23 cellular contexts compared by ENCODE assay signal in the genomic region with DNA sequence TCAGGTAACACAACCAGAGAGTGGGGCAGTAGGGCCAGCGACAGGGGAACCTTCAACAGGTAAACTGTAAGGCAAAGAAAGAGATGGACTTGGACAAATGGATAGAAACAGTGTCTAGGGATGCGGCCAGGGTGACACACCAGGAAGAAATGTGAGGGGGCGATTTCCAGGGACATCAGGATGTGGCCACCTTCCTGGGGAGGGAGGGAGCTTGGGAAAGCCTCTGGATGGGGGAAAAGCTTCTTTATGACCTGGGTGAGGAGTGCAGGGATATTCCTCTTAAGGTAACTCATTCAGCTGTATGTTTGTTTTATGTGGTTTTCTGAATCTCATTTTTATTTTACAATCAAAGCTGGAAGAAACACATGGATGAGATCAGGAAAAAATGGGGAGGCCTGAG. TPM values are rescaled to one million over a fixed set of nuclear protein-coding genes. Genes with fewer than 3 reads are reported as not detected.
A peak's percentile ranks its signal among the peaks of the same experiment; 100 is the strongest.
DNase-seq lines count a peak whose midpoint lies in the region; ATAC-seq, FAIRE-seq and TF ChIP-seq lines count a peak whose summit lies in the region.
"Had no signal": no experiment of that assay in that cellular context is flagged by ENCODE, and none has a peak within 500 bp of the region (broad histone marks: within the 10 kb centered on the region; RNA-seq: fewer than 3 reads in every experiment).

No MANE protein-coding gene starts in this region.

- TF ChIP-seq CTCF in fibroblast of pulmonary artery (IDR thresholded peaks at IDR 0.05; ENCODE audit: low read length, missing control alignments): no peak
- TF ChIP-seq CTCF in GM23338 (conservative IDR thresholded peaks at IDR 0.05; ENCODE audit: low read depth in 2 of 2): no peak

- FAIRE-seq in RCC 7860 (lab: Jason Lieb, UNC): peak; percentile 75

- no peaks in the 10 kb centered on the region for H4K20me1 ChIP-seq in GM23338 (replicated peaks; ENCODE audit: insufficient read depth)

- H3K4me3 ChIP-seq in fibroblast of pulmonary artery (replicated peaks; ENCODE audit: low read depth, low read length): no peak overlapping the region
- no peak overlapping the region for H3K4me3 ChIP-seq in skeletal muscle cell (ENCODE audit: low read depth, low read length)
- no peak overlapping the region for H3K4me3 ChIP-seq in GM23338
- H3K4me3 ChIP-seq: esophagus squamous epithelium, hepatocyte had no signal

- H3K79me2 ChIP-seq in GM23338 (replicated peaks; ENCODE audit: insufficient read depth): no peaks in the 10 kb centered on the region
- H3K79me2 ChIP-seq: hepatocyte had no signal

- H3K27ac ChIP-seq in GM23338 (ENCODE audit: low read depth): no peak overlapping the region
- H3K27ac ChIP-seq: esophagus squamous epithelium, hepatocyte had no signal

- H3K9me2 ChIP-seq in GM23338 (ENCODE audit: insufficient read depth): no peaks in the 10 kb centered on the region; the same call in 1 of the 2 replicates

- H3K36me3 Mint-ChIP-seq in GM23338 (ENCODE audit: low read depth): no peaks in the 10 kb centered on the region
- H3K36me3 Mint-ChIP-seq: activated CD8-positive, alpha-beta memory T cell treated with anti-CD3 and anti-CD28 coated beads, Interleukin-2, amount 10 ng/mL, durations not matched to agents 7 days and 5 days had no signal

- H3K36me3 ChIP-seq in GM23338 (ENCODE audit: insufficient read depth): no peaks in the 10 kb centered on the region
- H3K36me3 ChIP-seq: BE2C, esophagus squamous epithelium had no signal

- no peak overlapping the region for H3K4me3 Mint-ChIP-seq in GM23338
- H3K4me3 Mint-ChIP-seq: activated CD8-positive, alpha-beta memory T cell treated with anti-CD3 and anti-CD28 coated beads, Interleukin-2, amount 10 ng/mL, durations not matched to agents 7 days and 5 days; stimulated activated naive CD8-positive, alpha-beta T cell treated with anti-CD3 and anti-CD28 coated beads, Interleukin-15, Interleukin-2, amounts not matched to agents 100 ng/mL and 50 ng/mL, for 24 hours; T-helper 17 cell had no signal

- no peaks in the 10 kb centered on the region for H3K27me3 ChIP-seq in GM23338 (ENCODE audit: insufficient read depth)
- H3K27me3 ChIP-seq: BE2C, hepatocyte had no signal

- peaks cover 13% of the 10 kb centered on the region; the same call in 1 of the 2 replicates for H3K4me1 ChIP-seq in GM23338 (ENCODE audit: insufficient read depth)
- H3K4me1 ChIP-seq: BE2C, esophagus squamous epithelium had no signal

- H3F3A ChIP-seq in GM23338 (replicated peaks; ENCODE audit: low read depth): no peaks in the 10 kb centered on the region

- peaks cover 14% of the 10 kb centered on the region for H3K27me3 Mint-ChIP-seq in GM23338 (ENCODE audit: insufficient read depth, low read depth, poor library complexity)

- DNase-seq in ELR (ENCODE audit: low read depth): peak; percentile 89
- peak; percentile 85 for DNase-seq in RCC 7860 (ENCODE audit: low spot score)
- peak; percentile 31 for DNase-seq in fibroblast of pulmonary artery (ENCODE audit: low read depth)
- peak; percentile 33 for DNase-seq in skeletal muscle cell (ENCODE audit: low read depth)
- DNase-seq in GM23338 (ENCODE audit: low spot score): no peak
- no peak for DNase-seq in NCI-H1092 (lab: John Stamatoyannopoulos, UW)
- no peak for DNase-seq in NCI-H82 treated with DMSO at 0.1 percent for 48 hours (lab: John Stamatoyannopoulos, UW; ENCODE audit: unreplicated experiment)
- DNase-seq: activated CD4-positive, CD25-positive, alpha-beta regulatory T cell treated with anti-CD3 and anti-CD28 coated beads, Interleukin-2, amount 50 U/mL, for 72 hours; activated CD8-positive, alpha-beta memory T cell treated with anti-CD3 and anti-CD28 coated beads, Interleukin-2, amount 10 ng/mL, durations not matched to agents 7 days and 5 days; activated gamma-delta T cell; BE2C; dermis blood vessel endothelial cell; DMS 273 treated with DMSO at 0.1 percent for 48 hours; esophagus squamous epithelium; NCI-H1048; NCI-H2171 treated with DMSO at 0.1 percent for 48 hours; NCI-H82; T-helper 17 cell had no signal

- H3K4me1 Mint-ChIP-seq in GM23338: peaks cover 26% of the 10 kb centered on the region
- H3K4me1 Mint-ChIP-seq: activated CD8-positive, alpha-beta memory T cell treated with anti-CD3 and anti-CD28 coated beads, Interleukin-2, amount 10 ng/mL, durations not matched to agents 7 days and 5 days; T-helper 17 cell had no signal

- H3K4me2 ChIP-seq in GM23338: no peak overlapping the region
- H3K4me2 ChIP-seq: hepatocyte had no signal

- no peaks in the 10 kb centered on the region for H3K9me3 Mint-ChIP-seq in GM23338
- H3K9me3 Mint-ChIP-seq: stimulated activated naive CD8-positive, alpha-beta T cell treated with anti-CD3 and anti-CD28 coated beads, Interleukin-15, Interleukin-2, amounts not matched to agents 100 ng/mL and 50 ng/mL, for 24 hours had no signal

- ATAC-seq in GM23338: no peak
- ATAC-seq in GM18520 (IDR thresholded peaks at IDR 0.05; ENCODE audit: unreplicated experiment): no peak
- ATAC-seq: activated CD8-positive, alpha-beta memory T cell treated with anti-CD3 and anti-CD28 coated beads, Interleukin-2, amount 10 ng/mL, durations not matched to agents 7 days and 5 days; left lobe of liver; Right ventricle myocardium inferior; T-helper 17 cell had no signal

- no peak overlapping the region for H2AFZ ChIP-seq in GM23338
- H2AFZ ChIP-seq: hepatocyte had no signal

- H3K27ac Mint-ChIP-seq in GM23338: no peak overlapping the region
- H3K27ac Mint-ChIP-seq: activated CD8-positive, alpha-beta memory T cell treated with anti-CD3 and anti-CD28 coated beads, Interleukin-2, amount 10 ng/mL, durations not matched to agents 7 days and 5 days; stimulated activated naive CD8-positive, alpha-beta T cell treated with anti-CD3 and anti-CD28 coated beads, Interleukin-15, Interleukin-2, amounts not matched to agents 100 ng/mL and 50 ng/mL, for 24 hours; T-helper 17 cell had no signal

TF ChIP-seq in GM23338, 12 proteins besides CTCF, POLR2A, EP300 and RAD21:
- TF ChIP-seq POLR2AphosphoS5 (IDR thresholded peaks at IDR 0.05; ENCODE audit: low read depth): no peak
- no peak for TF ChIP-seq ZNF331 (CRISPR knock-in tag; IDR thresholded peaks at IDR 0.05; ENCODE audit: low read depth)
- TF ChIP-seq STAT1 (IDR thresholded peaks at IDR 0.05; ENCODE audit: unreplicated experiment): no peak
- no peak for TF ChIP-seq ZNF114 (CRISPR knock-in tag; IDR thresholded peaks at IDR 0.05)
- TF ChIP-seq, protein P1, sequence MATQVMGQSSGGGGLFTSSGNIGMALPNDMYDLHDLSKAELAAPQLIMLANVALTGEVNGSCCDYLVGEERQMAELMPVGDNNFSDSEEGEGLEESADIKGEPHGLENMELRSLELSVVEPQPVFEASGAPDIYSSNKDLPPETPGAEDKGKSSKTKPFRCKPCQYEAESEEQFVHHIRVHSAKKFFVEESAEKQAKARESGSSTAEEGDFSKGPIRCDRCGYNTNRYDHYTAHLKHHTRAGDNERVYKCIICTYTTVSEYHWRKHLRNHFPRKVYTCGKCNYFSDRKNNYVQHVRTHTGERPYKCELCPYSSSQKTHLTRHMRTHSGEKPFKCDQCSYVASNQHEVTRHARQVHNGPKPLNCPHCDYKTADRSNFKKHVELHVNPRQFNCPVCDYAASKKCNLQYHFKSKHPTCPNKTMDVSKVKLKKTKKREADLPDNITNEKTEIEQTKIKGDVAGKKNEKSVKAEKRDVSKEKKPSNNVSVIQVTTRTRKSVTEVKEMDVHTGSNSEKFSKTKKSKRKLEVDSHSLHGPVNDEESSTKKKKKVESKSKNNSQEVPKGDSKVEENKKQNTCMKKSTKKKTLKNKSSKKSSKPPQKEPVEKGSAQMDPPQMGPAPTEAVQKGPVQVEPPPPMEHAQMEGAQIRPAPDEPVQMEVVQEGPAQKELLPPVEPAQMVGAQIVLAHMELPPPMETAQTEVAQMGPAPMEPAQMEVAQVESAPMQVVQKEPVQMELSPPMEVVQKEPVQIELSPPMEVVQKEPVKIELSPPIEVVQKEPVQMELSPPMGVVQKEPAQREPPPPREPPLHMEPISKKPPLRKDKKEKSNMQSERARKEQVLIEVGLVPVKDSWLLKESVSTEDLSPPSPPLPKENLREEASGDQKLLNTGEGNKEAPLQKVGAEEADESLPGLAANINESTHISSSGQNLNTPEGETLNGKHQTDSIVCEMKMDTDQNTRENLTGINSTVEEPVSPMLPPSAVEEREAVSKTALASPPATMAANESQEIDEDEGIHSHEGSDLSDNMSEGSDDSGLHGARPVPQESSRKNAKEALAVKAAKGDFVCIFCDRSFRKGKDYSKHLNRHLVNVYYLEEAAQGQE (IDR thresholded peaks at IDR 0.05; ENCODE audit: unreplicated experiment): no peak
- no peak for TF ChIP-seq NANOG (IDR thresholded peaks at IDR 0.05; ENCODE audit: borderline replicate concordance)
- TF ChIP-seq CREB1 (CRISPR knock-in tag; IDR thresholded peaks at IDR 0.05; ENCODE audit: low read depth): no peak
- TF ChIP-seq EZH2phosphoT487 (IDR thresholded peaks at IDR 0.05; ENCODE audit: unreplicated experiment): no peak
- TF ChIP-seq JUNB (IDR thresholded peaks at IDR 0.05; ENCODE audit: unreplicated experiment): no peak

RNA-seq across cellular contexts. Expression of a gene that starts 11.9 kb away (rescaled TPM):
- 4.3 and 5.1 TPM in 2 replicates for total RNA-seq in GM23338 (2014; rRNA removed; shearing (Covaris generic))
- 3.2 and 3.4 TPM in 2 replicates for polyA plus RNA-seq in GM23338 (2016; fragmentation: Nextera tagmentation; extraction: Ambion mirVana)
- total RNA-seq: activated CD8-positive, alpha-beta memory T cell treated with anti-CD3 and anti-CD28 coated beads, Interleukin-2, amount 10 ng/mL, durations not matched to agents 7 days and 5 days; dermis blood vessel endothelial cell; left lobe of liver; Right ventricle myocardium inferior; T-helper 17 cell had no signal

Comparison
In these comparisons a context has a peak if more than half of its experiments do, and no peak if none do; other contexts are left out.
1. DNase-seq: peak in ELR (single experiment), RCC 7860 (single experiment), fibroblast of pulmonary artery (single experiment) and skeletal muscle cell (single experiment); none in GM23338 (single experiment), NCI-H1092 (single experiment) and NCI-H82 treated with DMSO at 0.1 percent for 48 hours (single experiment).